In the genomic region with DNA sequence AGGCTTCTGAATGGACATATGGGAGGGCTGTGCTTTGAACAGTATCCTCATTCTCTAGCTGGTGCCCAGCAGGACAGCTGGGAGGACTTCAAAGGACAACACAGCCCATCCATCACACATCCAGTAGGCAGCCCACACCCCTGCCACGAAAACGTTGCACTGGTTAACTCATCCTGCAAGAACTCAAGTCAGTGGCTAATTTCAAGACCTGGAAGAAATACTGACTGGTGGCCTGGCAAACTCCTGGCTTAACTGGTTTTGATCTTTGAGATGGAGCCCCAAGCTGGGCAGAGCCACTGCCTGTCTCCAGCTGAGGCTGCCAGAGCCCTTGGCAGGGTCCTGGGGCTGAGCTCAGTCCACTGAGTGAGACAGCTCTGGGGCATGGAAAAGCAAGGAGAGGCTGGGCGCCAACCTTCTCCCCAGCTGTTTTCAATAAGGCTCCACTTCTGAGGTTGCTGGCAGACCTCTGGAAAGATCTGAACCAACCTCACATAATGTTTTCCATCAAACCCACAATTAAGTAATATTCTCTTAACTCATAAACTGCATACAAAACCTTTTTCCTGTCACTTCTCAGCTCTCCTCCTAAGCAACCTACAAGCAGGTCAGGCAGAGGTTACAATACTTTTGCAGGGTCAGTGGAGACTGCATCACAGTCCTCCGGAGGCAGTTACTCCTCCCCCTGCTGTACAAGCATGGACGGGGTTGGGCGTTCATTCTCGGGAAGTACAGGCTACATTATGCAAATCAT, we compare ENCODE assay signal across 12 cellular contexts.
DNase-seq lines count a peak whose midpoint lies in the region; ATAC-seq and FAIRE-seq lines count a peak whose summit lies in the region.
"Had no signal": no experiment of that assay in that cellular context is flagged by ENCODE, and none has a peak within 500 bp of the region (broad histone marks: within the 10 kb centered on the region; RNA-seq: fewer than 3 reads in every experiment).

No MANE protein-coding gene starts in this region.

- H3K4me1 ChIP-seq in GM23248 (ENCODE audit: insufficient read depth) (peaks cover 44% of the 10 kb centered on the region), subcutaneous abdominal adipose tissue (ENCODE audit: control insufficient read depth in 5 of 5, insufficient read depth in 5 of 5, low read length in 5 of 5) (peaks cover 0 to 20% (median 15%) of the 10 kb centered on the region in 5 donors)

- no peak overlapping the region for H3K4me3 Mint-ChIP-seq in stimulated activated naive B cell treated with anti-CD40 and anti-IgM and Interleukin-4, amounts not matched to agents 10 μg/mL and 1 μg/mL and 100 μg/mL, for 72 hours
- H3K4me3 Mint-ChIP-seq: IgD-negative memory B cell had no signal

- DNase-seq in GM23248 = peak; percentile 95
- DNase-seq in anterior cingulate cortex (lab: John Stamatoyannopoulos, UW) = peak in 41 of 58 donors; percentile 12 to 89 (median 50)
- no peak for DNase-seq in left lobe of liver (ENCODE audit: low spot score)
- DNase-seq in DMS53 (lab: John Stamatoyannopoulos, UW) = no peak
- DNase-seq in HTR-8/SVneo (ENCODE audit: insufficient read length, low spot score) = no peak
- DNase-seq in stimulated activated naive B cell treated with anti-CD40 and anti-IgM and Interleukin-4, amounts not matched to agents 10 μg/mL and 1 μg/mL and 100 μg/mL, for 72 hours = no peak
- DNase-seq in HK-2 (ENCODE audit: unreplicated experiment) = no peak
- DNase-seq: effector CD8-positive, alpha-beta T cell; T1000 had no signal

- H3K27ac Mint-ChIP-seq in stimulated activated naive B cell treated with anti-CD40 and anti-IgM and Interleukin-4, amounts not matched to agents 10 μg/mL and 1 μg/mL and 100 μg/mL, for 72 hours = no peak overlapping the region

- no peaks in the 10 kb centered on the region for H3K36me3 Mint-ChIP-seq in stimulated activated naive B cell treated with anti-CD40 and anti-IgM and Interleukin-4, amounts not matched to agents 10 μg/mL and 1 μg/mL and 100 μg/mL, for 72 hours
- H3K36me3 Mint-ChIP-seq: IgD-negative memory B cell had no signal

- H4K20me1 ChIP-seq in GM23248 (ENCODE audit: insufficient read depth) = no peaks in the 10 kb centered on the region

- H3K27me3 ChIP-seq in GM23248 (replicated peaks; ENCODE audit: insufficient read depth) (no peaks in the 10 kb centered on the region), subcutaneous abdominal adipose tissue (ENCODE audit: control insufficient read depth in 5 of 5, insufficient read depth in 4 of 5, low read length in 5 of 5) (no peaks in the 10 kb centered on the region)
- H3K27me3 ChIP-seq: tibial nerve had no signal

- H3K4me2 ChIP-seq in GM23248 (ENCODE audit: unreplicated experiment) = peak overlapping the region; percentile 77

- peak; percentile 74 for ATAC-seq in left lobe of liver
- ATAC-seq in stimulated activated naive B cell treated with anti-CD40 and anti-IgM and Interleukin-4, amounts not matched to agents 10 μg/mL and 1 μg/mL and 100 μg/mL, for 72 hours (replicated peaks) = no peak

- H3F3A ChIP-seq in GM23248 (ENCODE audit: insufficient read depth) = peaks cover 40% of the 10 kb centered on the region

- H3K27ac ChIP-seq in GM23248 (peak overlapping the region; percentile 79), subcutaneous abdominal adipose tissue (ENCODE audit: low read depth, low read length) (peak overlapping the region; percentile 53)
- H3K27ac ChIP-seq: tibial nerve had no signal

- peaks cover 58% of the 10 kb centered on the region for H3K79me2 ChIP-seq in GM23248 (ENCODE audit: insufficient read depth)

- no peaks in the 10 kb centered on the region for H3K4me1 Mint-ChIP-seq in stimulated activated naive B cell treated with anti-CD40 and anti-IgM and Interleukin-4, amounts not matched to agents 10 μg/mL and 1 μg/mL and 100 μg/mL, for 72 hours
- H3K4me1 Mint-ChIP-seq: IgD-negative memory B cell had no signal

- no peaks in the 10 kb centered on the region for H3K9me2 ChIP-seq in GM23248 (ENCODE audit: insufficient read depth)

- in situ Hi-C loops in GM23248 (cut with MboI) = no loop called here

- WGBS in GM23248 (ENCODE audit: low coverage in 1 of 2, low lambda C conversion rate in 2 of 2, missing lambda C conversion rate in 2 of 2), 2 experiments = 0% methylated on average over 7 of the region's 7 CpGs

- no peak for FAIRE-seq in HTR-8/SVneo (lab: Jason Lieb, UNC)

- H2AFZ ChIP-seq in GM23248 = 0 out of 2 replicates have a peak overlapping the region, but pooled peaks have one; percentile 1

- no peaks in the 10 kb centered on the region for H3K9me3 Mint-ChIP-seq in stimulated activated naive B cell treated with anti-CD40 and anti-IgM and Interleukin-4, amounts not matched to agents 10 μg/mL and 1 μg/mL and 100 μg/mL, for 72 hours

- no peaks in the 10 kb centered on the region for H3K27me3 Mint-ChIP-seq in stimulated activated naive B cell treated with anti-CD40 and anti-IgM and Interleukin-4, amounts not matched to agents 10 μg/mL and 1 μg/mL and 100 μg/mL, for 72 hours

- H3K9ac ChIP-seq in GM23248 (peak overlapping the region; percentile 53), subcutaneous abdominal adipose tissue (ENCODE audit: low read length in 5 of 5) (no peak overlapping the region)

- H3K9me3 ChIP-seq in GM23248 (ENCODE audit: low read depth) (no peaks in the 10 kb centered on the region), subcutaneous abdominal adipose tissue (ENCODE audit: control insufficient read depth in 5 of 5, low read length in 5 of 5) (no peaks in the 10 kb centered on the region)
- H3K9me3 ChIP-seq: tibial nerve had no signal

- peak overlapping the region; percentile 34 for H3K4me3 ChIP-seq in GM23248
- H3K4me3 ChIP-seq in subcutaneous abdominal adipose tissue (ENCODE audit: low read depth in 1 of 5, low read length in 5 of 5) = no peak overlapping the region
- H3K4me3 ChIP-seq: tibial nerve had no signal

- H3K36me3 ChIP-seq in GM23248 (ENCODE audit: low read depth) (0 out of 2 replicates have a peak, but pooled peaks cover 7% of the 10 kb centered on the region), subcutaneous abdominal adipose tissue (ENCODE audit: control insufficient read depth in 5 of 5, insufficient read depth in 5 of 5, low read length in 5 of 5) (no peaks in the 10 kb centered on the region)
- H3K36me3 ChIP-seq: tibial nerve had no signal

Comparison
In these comparisons a context has a peak if more than half of its experiments do, and no peak if none do; other contexts are left out.
1. DNase-seq: peak in GM23248 (single experiment) and anterior cingulate cortex (41 of 58); none in left lobe of liver (single experiment), DMS53 (single experiment), HTR-8/SVneo (single experiment), stimulated activated naive B cell treated with anti-CD40 and anti-IgM and Interleukin-4, amounts not matched to agents 10 μg/mL and 1 μg/mL and 100 μg/mL, for 72 hours (single experiment) and HK-2 (single experiment).